Comparison of ENCODE assay signal across 9 cellular contexts in the genomic region with DNA sequence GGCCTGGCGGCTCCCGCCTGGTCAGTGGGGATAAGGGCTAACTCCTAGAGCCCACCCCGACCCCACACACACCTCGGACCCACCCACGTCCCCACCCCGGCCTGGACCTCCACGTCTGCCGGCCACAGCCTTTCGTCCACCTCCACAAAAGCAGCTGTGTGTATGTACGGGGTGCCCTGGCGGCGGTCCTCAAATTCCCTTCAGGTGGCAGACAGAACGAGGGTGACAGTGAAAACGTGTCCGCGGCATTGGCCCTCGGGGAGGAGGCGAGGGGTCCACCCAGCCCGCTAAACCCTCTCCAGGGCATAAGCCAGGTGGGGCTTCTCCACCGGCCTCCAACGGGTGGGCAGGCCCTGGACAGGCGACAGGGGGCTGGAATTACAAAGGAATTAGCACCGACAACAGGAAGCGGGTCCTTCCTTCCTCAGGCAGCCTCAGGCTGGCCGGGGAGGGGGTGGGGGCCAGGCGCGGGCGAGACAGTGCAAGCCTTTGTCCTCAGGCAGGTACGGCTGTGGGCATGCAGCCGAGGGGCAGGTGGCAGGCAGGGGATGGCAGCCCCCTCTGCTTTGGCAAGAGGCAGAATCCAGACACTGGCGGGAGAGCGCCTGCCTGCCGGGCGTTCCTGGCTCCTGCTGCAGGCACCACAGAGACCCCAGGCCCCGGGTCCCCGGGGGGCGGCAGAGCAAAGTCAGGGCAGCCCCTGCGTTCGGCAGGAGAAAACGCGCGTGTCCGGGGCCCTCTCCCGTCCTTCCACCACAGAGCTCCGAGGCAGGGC. TPM values are rescaled to one million over a fixed set of nuclear protein-coding genes. Genes with fewer than 3 reads are reported as not detected.
DNase-seq lines count a peak whose midpoint lies in the region; TF ChIP-seq lines count a peak whose summit lies in the region.
"Had no signal": no experiment of that assay in that cellular context is flagged by ENCODE, and none has a peak within 500 bp of the region (broad histone marks: within the 10 kb centered on the region; RNA-seq: fewer than 3 reads in every experiment).

No MANE protein-coding gene starts in this region.

- H2AFZ ChIP-seq in parathyroid adenoma: peak overlapping the region; percentile 11

- TF ChIP-seq CTCF in coronary artery (IDR thresholded peaks at IDR 0.05) (peak; percentile 35), parathyroid adenoma (IDR thresholded peaks at IDR 0.05) (no peak)

- DNase-seq in coronary artery (ENCODE audit: low spot score) (no peak), COR-L47 (lab: John Stamatoyannopoulos, UW) (no peak), SKM-1 treated with dmso at 0.1 percent for 144 hours (lab: John Stamatoyannopoulos, UW; ENCODE audit: unreplicated experiment) (no peak), middle frontal gyrus (ENCODE audit: extremely low spot score, low spot score) (no peak)
- no peak for DNase-seq in NK-92 treated with Interleukin-12 subunit alpha and Interleukin-12 subunit beta, amount 100 ng/mL, for 24 hours (lab: John Stamatoyannopoulos, UW)

- H3K4me3 Mint-ChIP-seq in IgD-negative memory B cell: no peak overlapping the region
- H3K4me3 Mint-ChIP-seq: CD4-positive, alpha-beta T cell had no signal

- H3K4me1 ChIP-seq in BLaER1 (peaks cover 77% of the 10 kb centered on the region), parathyroid adenoma (peaks cover 8% of the 10 kb centered on the region)

- peak overlapping the region; percentile 81 for H3K27ac ChIP-seq in BLaER1
- peak overlapping the region; percentile 49 to 82 for H3K27ac ChIP-seq in coronary artery
- no peak overlapping the region for H3K27ac ChIP-seq in parathyroid adenoma

- H3K36me3 ChIP-seq in BLaER1: no peaks in the 10 kb centered on the region
- H3K36me3 ChIP-seq in parathyroid adenoma (ENCODE audit: control insufficient read depth, insufficient read depth, low read length): no peaks in the 10 kb centered on the region

- no peaks in the 10 kb centered on the region for H3K27me3 Mint-ChIP-seq in IgD-negative memory B cell
- H3K27me3 Mint-ChIP-seq: CD4-positive, alpha-beta T cell had no signal

- H3K9ac ChIP-seq in BLaER1: peak overlapping the region; percentile 70
- no peak overlapping the region for H3K9ac ChIP-seq in parathyroid adenoma

- no peaks in the 10 kb centered on the region for H3K36me3 Mint-ChIP-seq in IgD-negative memory B cell

- no peaks in the 10 kb centered on the region for H4K20me1 ChIP-seq in BLaER1

- H3K4me3 ChIP-seq in BLaER1 (peak overlapping the region; percentile 55), coronary artery (peak overlapping the region; percentile 35), parathyroid adenoma (ENCODE audit: low read depth, low read length) (no peak overlapping the region)

- H3K4me1 Mint-ChIP-seq in IgD-negative memory B cell: peaks cover 0 to 10% (median 5%) of the 10 kb centered on the region in 3 donors

- no peaks in the 10 kb centered on the region for H3K9me3 ChIP-seq in BLaER1
- no peaks in the 10 kb centered on the region for H3K9me3 ChIP-seq in parathyroid adenoma (ENCODE audit: control insufficient read depth, low read length)

- H3K4me2 ChIP-seq in BLaER1: peak overlapping the region; percentile 98
- no peak overlapping the region for H3K4me2 ChIP-seq in parathyroid adenoma (ENCODE audit: low read length)

- no peaks in the 10 kb centered on the region for H3K27me3 ChIP-seq in BLaER1
- H3K27me3 ChIP-seq in parathyroid adenoma (ENCODE audit: control insufficient read depth, insufficient read depth, low read length): no peaks in the 10 kb centered on the region

- H3K9me3 Mint-ChIP-seq in IgD-negative memory B cell: no peaks in the 10 kb centered on the region
- H3K9me3 Mint-ChIP-seq: CD4-positive, alpha-beta T cell had no signal

- peak overlapping the region in 2 of 3 donors; percentile 53 to 62 for H3K27ac Mint-ChIP-seq in IgD-negative memory B cell
- H3K27ac Mint-ChIP-seq: CD4-positive, alpha-beta T cell had no signal

- H3K79me2 ChIP-seq in parathyroid adenoma: no peaks in the 10 kb centered on the region

RNA-seq across cellular contexts. Expression of gene PITPNA, which starts 12.3 kb away (rescaled TPM):
- 32.1 TPM for polyA plus RNA-seq in IgD-negative memory B cell

RNA-seq across cellular contexts. Expression of gene SLC43A2, which starts 53.8 kb away (rescaled TPM):
- polyA plus RNA-seq in IgD-negative memory B cell: 27.3 TPM

RNA-seq across cellular contexts. Expression of gene INPP5K, which starts 58.5 kb away (rescaled TPM):
- 51.7 TPM for polyA plus RNA-seq in IgD-negative memory B cell
